18 cellular contexts compared by ENCODE assay signal in genomic region chr2:25115249-25115883, GRCh38. TPM values are rescaled to one million over a fixed set of nuclear protein-coding genes. Genes with fewer than 3 reads are reported as not detected.
"Had no signal": no experiment of that assay in that cellular context is flagged by ENCODE, and none has a peak within 500 bp of the region (broad histone marks: within the 10 kb centered on the region; RNA-seq: fewer than 3 reads in every experiment).

No MANE protein-coding gene starts in this region.

- H3K27ac ChIP-seq: colonic mucosa, foreskin keratinocyte, hepatocyte, sigmoid colon, skin epidermis, stomach, thoracic aorta, transverse colon had no signal

- H3K4me1 ChIP-seq: colonic mucosa, foreskin keratinocyte, stomach, transverse colon had no signal

- DNase-seq: colonic mucosa; dermis blood vessel endothelial cell; left colon; mammary epithelial cell; mucosa of descending colon; natural killer cell; posterior cingulate gyrus; sigmoid colon; stimulated activated CD4-positive, alpha-beta T cell treated with anti-CD3 and anti-CD28 coated beads, Interleukin-12 subunit alpha, Interleukin-12 subunit beta, amount 100 ng/mL, for 4 hours; stimulated activated naive CD4-positive, alpha-beta T cell; stomach; substantia nigra; transverse colon had no signal

- H3K4me3 ChIP-seq: colonic mucosa, hepatocyte, mucosa of descending colon, sigmoid colon, skin epidermis, stomach, thoracic aorta, transverse colon had no signal

- H3K9me3 ChIP-seq: colonic mucosa, mucosa of descending colon, sigmoid colon, stomach, thoracic aorta, transverse colon had no signal

- H3K4me2 ChIP-seq: hepatocyte had no signal

- ATAC-seq: foreskin keratinocyte, left colon, mucosa of descending colon, natural killer cell had no signal

- H3K27me3 ChIP-seq: colonic mucosa, hepatocyte, sigmoid colon, stomach, transverse colon had no signal

- H3K36me3 ChIP-seq: colonic mucosa, sigmoid colon, stomach, thoracic aorta, transverse colon had no signal

RNA-seq across cellular contexts. Expression of gene POMC, which starts 53.0 kb away (rescaled TPM):
- total RNA-seq: osteocyte had no signal
- polyA plus RNA-seq: mammary epithelial cell had no signal
